Comparison of ENCODE assay signal across 11 cellular contexts in the genomic region with DNA sequence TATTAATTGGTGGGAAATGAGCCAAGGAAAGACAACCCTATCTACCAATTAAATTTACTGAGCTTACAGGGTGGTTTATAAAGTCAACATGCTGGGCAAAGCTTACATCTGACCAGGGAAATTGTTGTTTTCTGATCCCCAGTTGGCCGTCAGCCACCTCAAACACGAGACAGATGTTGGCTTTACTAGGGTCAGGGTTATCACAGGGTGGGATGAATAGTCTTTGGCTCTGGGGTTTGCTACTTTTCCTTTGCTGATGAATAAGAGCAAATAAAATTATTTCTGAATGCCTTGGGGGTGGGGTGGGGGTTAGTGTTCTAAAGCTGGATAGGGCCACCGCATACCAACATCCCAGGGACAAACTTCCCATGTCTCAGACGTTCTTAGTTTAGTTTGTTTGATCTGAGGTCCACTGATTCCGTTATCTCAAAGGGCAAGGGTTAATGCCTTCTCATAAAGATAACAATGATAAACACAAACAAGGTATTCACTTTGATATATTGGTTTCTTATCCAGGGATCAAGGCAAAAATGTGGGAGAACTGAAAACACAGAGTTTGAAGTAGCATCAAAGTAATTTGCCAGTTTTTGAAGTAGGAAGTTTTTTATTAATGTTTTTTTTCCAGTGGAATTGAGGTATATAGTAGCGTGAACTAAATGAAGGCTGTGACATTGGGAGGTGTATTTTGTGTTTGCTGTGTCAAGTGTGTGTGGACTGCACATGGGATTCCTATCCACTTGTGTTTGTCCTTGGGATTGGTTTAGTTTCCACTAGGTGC.
DNase-seq lines count a peak whose midpoint lies in the region; ATAC-seq, FAIRE-seq and TF ChIP-seq lines count a peak whose summit lies in the region.
"Had no signal": no experiment of that assay in that cellular context is flagged by ENCODE, and none has a peak within 500 bp of the region (broad histone marks: within the 10 kb centered on the region; RNA-seq: fewer than 3 reads in every experiment).

No MANE protein-coding gene starts in this region.

- H3K4me1 ChIP-seq in endocrine pancreas (ENCODE audit: control insufficient read depth, insufficient read depth, low read length): peaks cover 11% of the 10 kb centered on the region
- H3K4me1 ChIP-seq in pancreas: peaks cover 0 to 5% (median 0%) of the 10 kb centered on the region in 3 donors
- peaks cover 12% of the 10 kb centered on the region for H3K4me1 ChIP-seq in testis

- H3K27me3 ChIP-seq in endocrine pancreas (ENCODE audit: control insufficient read depth, insufficient read depth, low read length) (no peaks in the 10 kb centered on the region), pancreas (no peaks in the 10 kb centered on the region), testis (no peaks in the 10 kb centered on the region)

- POLR2A ChIA-PET in HEK293T (lab: Yijun Ruan, JAX): interaction anchor here (1.9 kb wide), 1 partner anchor 109 kb away, joined by 7 read pairs; the partner anchor contains the start of gene RPS23

- H3K27ac ChIP-seq in pancreas (no peak overlapping the region), testis (peak overlapping the region in 1 of 2 donors; percentile 46)

- no peak for TF ChIP-seq POLR2A in testis (IDR thresholded peaks at IDR 0.05)

- CTCF ChIA-PET in HEK293T (lab: Yijun Ruan, JAX): interaction anchor here (0.7 to 0.9 kb wide), 2 partner anchors 9 to 498 kb away, joined by 3 to 4 read pairs; no protein-coding TSS in a partner anchor

- DNase-seq in HEK293T (ENCODE audit: extremely low spot score): peak; percentile 39
- peak; percentile 98 for DNase-seq in NCI-H748 (lab: John Stamatoyannopoulos, UW; ENCODE audit: unreplicated experiment)
- peak in 2 of 6 donors; percentile 6 to 19 for DNase-seq in pancreas
- no peak for DNase-seq in NCI-H128 (lab: John Stamatoyannopoulos, UW; ENCODE audit: unreplicated experiment)
- DNase-seq in stimulated activated CD4-positive, alpha-beta T cell treated with anti-CD3 and anti-CD28 coated beads, Interleukin-4, amount 100 ng/mL, for 24 hours: no peak
- no peak for DNase-seq in testis
- DNase-seq: activated CD4-positive, alpha-beta T cell treated with anti-CD3 and anti-CD28 coated beads, Interleukin-2, amount 50 U/mL, for 48 hours; aorta; glutamatergic neuron; Kasumi-1 had no signal

- H3K9me3 ChIP-seq in endocrine pancreas (ENCODE audit: control insufficient read depth, low read length) (no peaks in the 10 kb centered on the region), pancreas (no peaks in the 10 kb centered on the region), testis (no peaks in the 10 kb centered on the region)

- H3K4me3 ChIP-seq in endocrine pancreas (ENCODE audit: control insufficient read depth, insufficient read depth, low read length): peak overlapping the region; percentile 40
- H3K4me3 ChIP-seq in pancreas: no peak overlapping the region
- no peak overlapping the region for H3K4me3 ChIP-seq in testis

- 17% methylated on average over 6 of the region's 6 CpGs for WGBS in pancreas, 2 donors
- WGBS in testis, 2 donors: 53 to 57% methylated on average over 6 of the region's 6 CpGs

- peak in 3 of 4 donors; percentile 57 to 81 (median 77) for ATAC-seq in pancreas

- FAIRE-seq in pancreas (lab: Jason Lieb, UNC): no peak

- TF ChIP-seq CTCF in pancreas (IDR thresholded peaks at IDR 0.05): no peak
- no peak for TF ChIP-seq CTCF in testis (IDR thresholded peaks at IDR 0.05)

- no peak overlapping the region for H3K9ac ChIP-seq in endocrine pancreas (ENCODE audit: control insufficient read depth, insufficient read depth, low read length)

- intact Hi-C loops in pancreas (cut with DNase I) (no loop called here), testis (cut with DNase I; ENCODE audit: low total_unique reads) (no loop called here)

- no peaks in the 10 kb centered on the region for H3K36me3 ChIP-seq in endocrine pancreas (ENCODE audit: control insufficient read depth, insufficient read depth, low read length)
- no peaks in the 10 kb centered on the region for H3K36me3 ChIP-seq in pancreas
- no peaks in the 10 kb centered on the region for H3K36me3 ChIP-seq in testis (ENCODE audit: low read depth, missing control alignments)

TF ChIP-seq in HEK293T, 16 proteins besides CTCF, POLR2A, EP300 and RAD21:
- no peak for TF ChIP-seq SP1 (IDR thresholded peaks at IDR 0.05)
- TF ChIP-seq FOXA1 (IDR thresholded peaks at IDR 0.05): no peak
- no peak for TF ChIP-seq TARDBP (IDR thresholded peaks at IDR 0.05)
- peak; percentile 37; the same call in 1 of the 2 replicates for TF ChIP-seq L3MBTL2 (conservative IDR thresholded peaks at IDR 0.05)
- TF ChIP-seq FOXK2 (IDR thresholded peaks at IDR 0.05): no peak
- no peak for TF ChIP-seq ELF4 (IDR thresholded peaks at IDR 0.05)
- TF ChIP-seq HDGF (IDR thresholded peaks at IDR 0.05; ENCODE audit: borderline replicate concordance): no peak
- TF ChIP-seq BHLHE40 (IDR thresholded peaks at IDR 0.05; ENCODE audit: borderline replicate concordance): no peak
- TF ChIP-seq ZNF384 (IDR thresholded peaks at IDR 0.05): no peak
- no peak for TF ChIP-seq LEF1 (IDR thresholded peaks at IDR 0.05; ENCODE audit: borderline replicate concordance)
- no peak for TF ChIP-seq SUZ12 (IDR thresholded peaks at IDR 0.05)
- TF ChIP-seq ARNT (IDR thresholded peaks at IDR 0.05): no peak
- TF ChIP-seq CTBP1 (IDR thresholded peaks at IDR 0.05; ENCODE audit: borderline replicate concordance): peak; percentile 46; the same call in 1 of the 2 replicates
TF ChIP-seq in HEK293T: peak in this region for 2.

Comparison
In these comparisons a context has a peak if more than half of its experiments do, and no peak if none do; other contexts are left out.
1. DNase-seq: peak in HEK293T (single experiment) and NCI-H748 (single experiment); none in NCI-H128 (single experiment), stimulated activated CD4-positive, alpha-beta T cell treated with anti-CD3 and anti-CD28 coated beads, Interleukin-4, amount 100 ng/mL, for 24 hours (single experiment) and testis (single experiment).